Comparison of ENCODE assay signal across 8 cellular contexts in genomic region chr7:42235734-42236133, GRCh38. TPM values are rescaled to one million over a fixed set of nuclear protein-coding genes. Genes with fewer than 3 reads are reported as not detected.
A peak's percentile ranks its signal among the peaks of the same experiment; 100 is the strongest.
DNase-seq lines count a peak whose midpoint lies in the region; ATAC-seq and TF ChIP-seq lines count a peak whose summit lies in the region.

No MANE protein-coding gene starts in this region.

- H3K36me3 Mint-ChIP-seq in T-helper 17 cell (ENCODE audit: low read depth): peaks cover 5% of the 10 kb centered on the region
- H3K36me3 Mint-ChIP-seq in glutamatergic neuron (ENCODE audit: unreplicated experiment): no peaks in the 10 kb centered on the region

- H3K27ac Mint-ChIP-seq in T-helper 17 cell: no peak overlapping the region
- H3K27ac Mint-ChIP-seq in glutamatergic neuron (ENCODE audit: unreplicated experiment): no peak overlapping the region

- peak overlapping the region; percentile 66 for H3K4me3 ChIP-seq in GM08714 (ENCODE audit: low read length)
- peak overlapping the region; percentile 89 for H3K4me3 ChIP-seq in skeletal muscle cell (ENCODE audit: low read depth, low read length)

- no peak for ATAC-seq in T-helper 17 cell

- H3K9me3 ChIP-seq in T-helper 17 cell (ENCODE audit: control insufficient read depth, low read length, poor library complexity, severe bottlenecking): no peaks in the 10 kb centered on the region

- TF ChIP-seq CTCF in glutamatergic neuron (IDR thresholded peaks at IDR 0.05; ENCODE audit: partially characterized antibody, unreplicated experiment): no peak
- no peak for TF ChIP-seq CTCF in GM13977 (IDR thresholded peaks at IDR 0.05; ENCODE audit: extremely low read depth, insufficient read depth, missing control alignments)

- H3K9me3 Mint-ChIP-seq in glutamatergic neuron (ENCODE audit: unreplicated experiment): peaks cover 5% of the 10 kb centered on the region

- in situ Hi-C loops in GM13977 (cut with MboI; ENCODE audit: low pct_unique_long_range_greater_than_20kb, low sequenced_read_pairs, unreplicated experiment): no loop called here

- H3K27me3 Mint-ChIP-seq in T-helper 17 cell: peaks cover 69% of the 10 kb centered on the region
- H3K27me3 Mint-ChIP-seq in glutamatergic neuron (ENCODE audit: unreplicated experiment): peaks cover 12% of the 10 kb centered on the region

- H3K4me3 Mint-ChIP-seq in T-helper 17 cell (peak overlapping the region; percentile 83), glutamatergic neuron (ENCODE audit: unreplicated experiment) (peak overlapping the region; percentile 85)

- DNase-seq in T-helper 17 cell (no peak), glutamatergic neuron (no peak), skeletal muscle cell (ENCODE audit: low read depth) (no peak), 8988T (no peak), MV-4-11 (lab: John Stamatoyannopoulos, UW) (no peak), GM13977 (ENCODE audit: low spot score) (no peak), HPDE6-E6E7 (ENCODE audit: extremely low spot score) (no peak)

- peaks cover 7% of the 10 kb centered on the region for H3K4me1 Mint-ChIP-seq in T-helper 17 cell
- peaks cover 11% of the 10 kb centered on the region for H3K4me1 Mint-ChIP-seq in glutamatergic neuron (ENCODE audit: low read depth, unreplicated experiment)

RNA-seq across cellular contexts. Expression of gene GLI3, which starts 1.3 kb away (rescaled TPM):
- total RNA-seq in T-helper 17 cell (1 to 10 TPM in 1 of 2 donors, under 1 TPM in 1; 0.34 to 1.1 TPM), glutamatergic neuron (ENCODE audit: unreplicated experiment) (2.9 TPM)
